In genomic region chr4:4829837-4830236, GRCh38 we compare ENCODE assay signal across 38 cellular contexts. TPM values are rescaled to one million over a fixed set of nuclear protein-coding genes. Genes with fewer than 3 reads are reported as not detected.
"Had no signal": no experiment of that assay in that cellular context is flagged by ENCODE, and none has a peak within 500 bp of the region (broad histone marks: within the 10 kb centered on the region; RNA-seq: fewer than 3 reads in every experiment).

No MANE protein-coding gene starts in this region.

- H3K9me3 Mint-ChIP-seq: activated T-helper 1 cell treated with anti-CD3 and anti-CD28 coated beads, Interleukin-12 subunit alpha, Interleukin-12 subunit beta, Interleukin-2, Interleukin-4 antibody, amounts not matched to agents 30 ng/mL and 10 ng/mL and 1 ng/mL, durations not matched to agents 14 hours and 24 hours and 36 hours; activated T-helper 2 cell treated with anti-CD3 and anti-CD28 coated beads, Interferon-gamma antibody, Interleukin-2, Interleukin-4, amounts not matched to agents 10 μg/mL and 5 μg/mL and 100 μg/mL, durations not matched to agents 14 hours and 24 hours and 36 hours had no signal

- H3K27me3 ChIP-seq: adrenal gland, ascending aorta, body of pancreas, brain microvascular endothelial cell, breast epithelium, cardiac muscle cell had no signal

- ATAC-seq: activated naive CD4-positive, alpha-beta T cell treated with anti-CD3 and anti-CD28 coated beads, Interleukin-2, amount 50 U/mL, for 72 hours; activated naive CD8-positive, alpha-beta T cell treated with anti-CD3 and anti-CD28 coated beads, Interleukin-2, amount 50 U/mL, for 24 hours; activated T-cell treated with anti-CD3 and anti-CD28 coated beads, Interleukin-2, amount 50 U/mL, for 4 hours; activated T-cell treated with anti-CD3 and anti-CD28 coated beads, Interleukin-2, amount 50 U/mL, for 72 hours; activated T-helper 17 cell treated with anti-CD3 and anti-CD28 coated beads, Interleukin-2, amount 50 U/mL, for 72 hours; body of pancreas had no signal

- H3K4me1 ChIP-seq: adrenal gland, ascending aorta, body of pancreas, breast epithelium had no signal

- H3K36me3 ChIP-seq: adrenal gland, ascending aorta, brain microvascular endothelial cell, breast epithelium, cardiac muscle cell had no signal

- H3K4me1 Mint-ChIP-seq: activated naive CD4-positive, alpha-beta T cell treated with anti-CD3 and anti-CD28 coated beads, Interleukin-2, amount 10 ng/mL, durations not matched to agents 7 days and 5 days; activated naive CD4-positive, alpha-beta T cell treated with anti-CD3 and anti-CD28 coated beads, Interleukin-2, amount 50 U/mL, for 24 hours; activated naive CD8-positive, alpha-beta T cell treated with anti-CD3 and anti-CD28 coated beads for 36 hours; activated naive CD8-positive, alpha-beta T cell treated with anti-CD3 and anti-CD28 coated beads, Interleukin-2, amount 10 ng/mL, durations not matched to agents 7 days and 5 days; activated naive CD8-positive, alpha-beta T cell treated with anti-CD3 and anti-CD28 coated beads, Interleukin-2, amount 50 U/mL, for 24 hours; activated T-helper 17 cell treated with anti-CD3 and anti-CD28 coated beads, Interleukin-2, amount 50 U/mL, for 72 hours; brain; central memory CD8-positive, alpha-beta T cell had no signal

- DNase-seq: activated effector memory CD4-positive, alpha-beta T cell treated with Interleukin-2 at 50 U/mL for 16 hours; activated gamma-delta T cell; activated gamma-delta T cell treated with Interleukin-2 at 50 U/mL for 16 hours; activated naive CD4-positive, alpha-beta T cell; activated naive CD4-positive, alpha-beta T cell treated with anti-CD3 and anti-CD28 coated beads for 36 hours; activated naive CD4-positive, alpha-beta T cell treated with anti-CD3 and anti-CD28 coated beads, Interleukin-2, amount 10 ng/mL, durations not matched to agents 7 days and 5 days; activated naive CD4-positive, alpha-beta T cell treated with anti-CD3 and anti-CD28 coated beads, Interleukin-2, amount 50 U/mL, for 16 hours; activated naive CD4-positive, alpha-beta T cell treated with Interleukin-2 at 50 U/mL for 16 hours; activated naive CD8-positive, alpha-beta T cell treated with anti-CD3 and anti-CD28 coated beads for 36 hours; activated naive CD8-positive, alpha-beta T cell treated with anti-CD3 and anti-CD28 coated beads, Interleukin-2, amount 10 ng/mL, durations not matched to agents 7 days and 5 days; activated naive CD8-positive, alpha-beta T cell treated with anti-CD3 and anti-CD28 coated beads, Interleukin-2, amount 50 U/mL, for 24 hours; activated T-cell treated with anti-CD3 and anti-CD28 coated beads, Interleukin-2, amount 50 U/mL, for 24 hours; activated T-cell treated with anti-CD3 and anti-CD28 coated beads, Interleukin-2, amount 50 U/mL, for 4 hours; activated T-cell treated with anti-CD3 and anti-CD28 coated beads, Interleukin-2, amount 50 U/mL, for 48 hours; activated T-cell treated with anti-CD3 and anti-CD28 coated beads, Interleukin-2, amount 50 U/mL, for 72 hours; adrenal gland; amniotic stem cell; amygdala; anterior cingulate cortex; aorta; body of pancreas; brain microvascular endothelial cell; caudate nucleus; central memory CD4-positive, alpha-beta T cell; cerebellar nuclear complex had no signal

- H3K27ac Mint-ChIP-seq: activated naive CD4-positive, alpha-beta T cell treated with anti-CD3 and anti-CD28 coated beads for 36 hours; activated naive CD4-positive, alpha-beta T cell treated with anti-CD3 and anti-CD28 coated beads, Interleukin-2, amount 10 ng/mL, durations not matched to agents 7 days and 5 days; activated naive CD4-positive, alpha-beta T cell treated with anti-CD3 and anti-CD28 coated beads, Interleukin-2, amount 50 U/mL, for 24 hours; activated naive CD8-positive, alpha-beta T cell; activated naive CD8-positive, alpha-beta T cell treated with anti-CD3 and anti-CD28 coated beads for 36 hours; activated naive CD8-positive, alpha-beta T cell treated with anti-CD3 and anti-CD28 coated beads, Interleukin-2, amount 10 ng/mL, durations not matched to agents 7 days and 5 days; activated naive CD8-positive, alpha-beta T cell treated with anti-CD3 and anti-CD28 coated beads, Interleukin-2, amount 50 U/mL, for 24 hours; activated T-cell treated with anti-CD3 and anti-CD28 coated beads, Interleukin-2, amount 50 U/mL, for 24 hours; activated T-cell treated with anti-CD3 and anti-CD28 coated beads, Interleukin-2, amount 50 U/mL, for 72 hours; activated T-helper 1 cell treated with anti-CD3 and anti-CD28 coated beads, Interleukin-12 subunit alpha, Interleukin-12 subunit beta, Interleukin-2, Interleukin-4 antibody, amounts not matched to agents 30 ng/mL and 10 ng/mL and 1 ng/mL, durations not matched to agents 14 hours and 24 hours and 36 hours; activated T-helper 17 cell treated with anti-CD3 and anti-CD28 coated beads, Interleukin-2, amount 50 U/mL, for 72 hours; activated T-helper 2 cell treated with anti-CD3 and anti-CD28 coated beads, Interferon-gamma antibody, Interleukin-2, Interleukin-4, amounts not matched to agents 10 μg/mL and 5 μg/mL and 100 μg/mL, durations not matched to agents 14 hours and 24 hours and 36 hours; brain had no signal

- H3K4me3 ChIP-seq: adrenal gland, ascending aorta, body of pancreas, breast epithelium, cardiac muscle cell had no signal

- H3K27ac ChIP-seq: adrenal gland, ascending aorta, body of pancreas, brain microvascular endothelial cell, breast epithelium, cardiac muscle cell had no signal

- H3K36me3 Mint-ChIP-seq: activated naive CD4-positive, alpha-beta T cell treated with anti-CD3 and anti-CD28 coated beads, Interleukin-2, amount 10 ng/mL, durations not matched to agents 7 days and 5 days; activated naive CD8-positive, alpha-beta T cell; activated naive CD8-positive, alpha-beta T cell treated with anti-CD3 and anti-CD28 coated beads for 36 hours; activated naive CD8-positive, alpha-beta T cell treated with anti-CD3 and anti-CD28 coated beads, Interleukin-2, amount 10 ng/mL, durations not matched to agents 7 days and 5 days; brain had no signal

- FAIRE-seq: astrocyte, bronchial epithelial cell had no signal

- H3K4me3 Mint-ChIP-seq: activated naive CD4-positive, alpha-beta T cell treated with anti-CD3 and anti-CD28 coated beads for 36 hours; activated naive CD4-positive, alpha-beta T cell treated with anti-CD3 and anti-CD28 coated beads, Interleukin-2, amount 10 ng/mL, durations not matched to agents 7 days and 5 days; activated naive CD4-positive, alpha-beta T cell treated with anti-CD3 and anti-CD28 coated beads, Interleukin-2, amount 50 U/mL, for 24 hours; activated naive CD8-positive, alpha-beta T cell; activated naive CD8-positive, alpha-beta T cell treated with anti-CD3 and anti-CD28 coated beads for 36 hours; activated naive CD8-positive, alpha-beta T cell treated with anti-CD3 and anti-CD28 coated beads, Interleukin-2, amount 10 ng/mL, durations not matched to agents 7 days and 5 days; activated naive CD8-positive, alpha-beta T cell treated with anti-CD3 and anti-CD28 coated beads, Interleukin-2, amount 50 U/mL, for 24 hours; activated T-cell treated with anti-CD3 and anti-CD28 coated beads, Interleukin-2, amount 50 U/mL, for 24 hours; activated T-cell treated with anti-CD3 and anti-CD28 coated beads, Interleukin-2, amount 50 U/mL, for 4 hours; activated T-cell treated with anti-CD3 and anti-CD28 coated beads, Interleukin-2, amount 50 U/mL, for 72 hours; activated T-helper 1 cell treated with anti-CD3 and anti-CD28 coated beads, Interleukin-12 subunit alpha, Interleukin-12 subunit beta, Interleukin-2, Interleukin-4 antibody, amounts not matched to agents 30 ng/mL and 10 ng/mL and 1 ng/mL, durations not matched to agents 14 hours and 24 hours and 36 hours; activated T-helper 17 cell treated with anti-CD3 and anti-CD28 coated beads, Interleukin-2, amount 50 U/mL, for 72 hours; brain; central memory CD8-positive, alpha-beta T cell had no signal

- H3K9me3 ChIP-seq: adrenal gland, ascending aorta, body of pancreas, breast epithelium had no signal

- H3K27me3 Mint-ChIP-seq: activated naive CD4-positive, alpha-beta T cell treated with anti-CD3 and anti-CD28 coated beads, Interleukin-2, amount 10 ng/mL, durations not matched to agents 7 days and 5 days had no signal

RNA-seq across cellular contexts. Expression of gene MSX1, which starts 29.6 kb away (rescaled TPM):
- total RNA-seq: activated naive CD4-positive, alpha-beta T cell treated with anti-CD3 and anti-CD28 coated beads for 36 hours; activated naive CD4-positive, alpha-beta T cell treated with anti-CD3 and anti-CD28 coated beads, Interleukin-2, amount 50 U/mL, for 72 hours; activated naive CD8-positive, alpha-beta T cell treated with anti-CD3 and anti-CD28 coated beads, Interleukin-2, amount 10 ng/mL, durations not matched to agents 7 days and 5 days; activated T-cell treated with anti-CD3 and anti-CD28 coated beads, Interleukin-2, amount 50 U/mL, for 72 hours; activated T-helper 1 cell treated with anti-CD3 and anti-CD28 coated beads, Interleukin-12 subunit alpha, Interleukin-12 subunit beta, Interleukin-2, Interleukin-4 antibody, amounts not matched to agents 30 ng/mL and 10 ng/mL and 1 ng/mL, durations not matched to agents 14 hours and 24 hours and 36 hours; activated T-helper 17 cell treated with anti-CD3 and anti-CD28 coated beads, Interleukin-2, amount 50 U/mL, for 72 hours; activated T-helper 2 cell treated with anti-CD3 and anti-CD28 coated beads, Interferon-gamma antibody, Interleukin-2, Interleukin-4, amounts not matched to agents 10 μg/mL and 5 μg/mL and 100 μg/mL, durations not matched to agents 14 hours and 24 hours and 36 hours had no signal
